19 cellular contexts compared by ENCODE assay signal in the genomic region with DNA sequence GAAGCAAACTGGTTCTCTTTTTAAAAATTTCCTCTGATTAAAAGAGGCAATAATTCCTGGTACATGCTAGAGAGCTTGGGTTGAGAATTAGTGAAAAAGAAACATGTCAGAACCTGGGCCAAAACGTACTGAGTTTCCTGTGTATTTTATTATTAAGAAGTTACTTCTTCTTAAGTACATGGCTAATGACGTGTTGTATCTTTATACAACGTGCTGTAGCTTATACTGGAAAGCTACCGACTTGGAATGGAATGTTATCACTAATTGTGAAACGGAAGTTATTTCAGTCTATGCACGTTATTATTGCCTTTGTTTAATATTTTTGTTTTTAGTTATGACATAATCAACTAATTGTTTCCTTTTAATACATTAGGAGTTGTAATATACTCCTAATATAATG. TPM values are rescaled to one million over a fixed set of nuclear protein-coding genes. Genes with fewer than 3 reads are reported as not detected.
DNase-seq lines count a peak whose midpoint lies in the region; ATAC-seq and TF ChIP-seq lines count a peak whose summit lies in the region.
"Had no signal": no experiment of that assay in that cellular context is flagged by ENCODE, and none has a peak within 500 bp of the region (broad histone marks: within the 10 kb centered on the region; RNA-seq: fewer than 3 reads in every experiment).

No MANE protein-coding gene starts in this region.

- ATAC-seq in RWPE2 (ENCODE audit: low read depth) = peak; percentile 39; the same call in 2 of the 3 replicates
- ATAC-seq in upper lobe of left lung (ENCODE audit: low FRiP score in 2 of 2) = no peak
- ATAC-seq in GM21515 (IDR thresholded peaks at IDR 0.05; ENCODE audit: unreplicated experiment) = no peak
- ATAC-seq in HG03469 (IDR thresholded peaks at IDR 0.05; ENCODE audit: unreplicated experiment) = no peak

- H3K36me3 ChIP-seq in RWPE2 (ENCODE audit: low read depth) (no peaks in the 10 kb centered on the region), right atrium auricular region (no peaks in the 10 kb centered on the region), upper lobe of left lung (peaks cover 0 to 8% (median 2%) of the 10 kb centered on the region in 4 donors)

- H3K4me3 ChIP-seq in RWPE2 (ENCODE audit: severe bottlenecking) = no peak overlapping the region
- H3K4me3 ChIP-seq in epithelial cell of esophagus (ENCODE audit: low read length) = no peak overlapping the region
- H3K4me3 ChIP-seq in right atrium auricular region = no peak overlapping the region
- no peak overlapping the region for H3K4me3 ChIP-seq in upper lobe of left lung
- H3K4me3 ChIP-seq: K562 had no signal

- H3K4me1 ChIP-seq in RWPE2 (ENCODE audit: insufficient read depth, poor library complexity, severe bottlenecking) (peaks cover 28% of the 10 kb centered on the region), right atrium auricular region (peaks cover 0 to 61% of the 10 kb centered on the region in 2 donors), upper lobe of left lung (peaks cover 8 to 14% (median 11%) of the 10 kb centered on the region in 4 donors)

- TF ChIP-seq CTCF in RWPE2 (IDR thresholded peaks at IDR 0.05; ENCODE audit: poor library complexity, severe bottlenecking) (no peak), epithelial cell of esophagus (IDR thresholded peaks at IDR 0.05; ENCODE audit: insufficient read depth, low read depth, low read length, missing control alignments) (no peak), right atrium auricular region (IDR thresholded peaks at IDR 0.05) (no peak), upper lobe of left lung (IDR thresholded peaks at IDR 0.05) (no peak)

- H3K9me3 ChIP-seq in RWPE2 (ENCODE audit: severe bottlenecking) = no peaks in the 10 kb centered on the region
- no peaks in the 10 kb centered on the region for H3K9me3 ChIP-seq in right atrium auricular region
- H3K9me3 ChIP-seq in upper lobe of left lung = no peaks in the 10 kb centered on the region

- in situ Hi-C loops in ACHN (cut with HindIII; ENCODE audit: low pct_ligation_motif_present, low pct_unique_long_range_greater_than_20kb, low sequenced_read_pairs) = no loop called here

- H3K27me3 ChIP-seq in RWPE2 (ENCODE audit: insufficient read depth, poor library complexity, severe bottlenecking) (no peaks in the 10 kb centered on the region), right atrium auricular region (no peaks in the 10 kb centered on the region), upper lobe of left lung (no peaks in the 10 kb centered on the region)

- no peak for TF ChIP-seq POLR2A in upper lobe of left lung (IDR thresholded peaks at IDR 0.05)

- DNase-seq in RWPE2 (ENCODE audit: low spot score) (no peak), epithelial cell of esophagus (ENCODE audit: low read depth) (peak; percentile 75), right atrium auricular region (ENCODE audit: low spot score) (no peak), upper lobe of left lung (no peak), ACHN (no peak)
- DNase-seq: AML-193; COR-L47; GF-D8; GOT3; NCI-H1417 treated with DMSO at 0.1 percent for 48 hours; NCI-H1930; NCI-H446; NCI-H69; NK-92 treated with Interleukin-12 subunit alpha and Interleukin-12 subunit beta, amount 100 ng/mL, for 24 hours had no signal

- 49 to 52% methylated on average over 6 of the region's 6 CpGs for WGBS in upper lobe of left lung, 2 donors

- peak in 2 of 4 donors; percentile 37 to 55 for TF ChIP-seq EP300 in upper lobe of left lung (IDR thresholded peaks at IDR 0.05)

- H3K27ac ChIP-seq in RWPE2 (ENCODE audit: poor library complexity, severe bottlenecking) = peak overlapping the region; percentile 80
- peak overlapping the region; percentile 50 to 61 for H3K27ac ChIP-seq in right atrium auricular region
- peak overlapping the region; percentile 37 to 59 (median 51) for H3K27ac ChIP-seq in upper lobe of left lung

RNA-seq across cellular contexts. Expression of a gene that starts 43.1 kb away (rescaled TPM):
- total RNA-seq in right atrium auricular region = 1 to 10 TPM; 4.4 to 9.0 TPM
- total RNA-seq in upper lobe of left lung = 10 to 100 TPM in 2 of 6 donors, 1 to 10 TPM in 4; 3.1 to 12.4 (median 6.3) TPM
- total RNA-seq: Daoy, K562, RPMI7951 had no signal
